5 cellular contexts compared by ENCODE assay signal in genomic region chr1:36511220-36511619, GRCh38. TPM values are rescaled to one million over a fixed set of nuclear protein-coding genes. Genes with fewer than 3 reads are reported as not detected.
"Had no signal": no experiment of that assay in that cellular context is flagged by ENCODE, and none has a peak within 500 bp of the region (broad histone marks: within the 10 kb centered on the region; RNA-seq: fewer than 3 reads in every experiment).

No MANE protein-coding gene starts in this region.

RNA-seq across cellular contexts. Expression of gene CSF3R, which starts 28.5 kb away (rescaled TPM):
- total RNA-seq: M059J, OCI-LY7, PC-9, RPMI7951, SJCRH30 had no signal
